13 cellular contexts compared by ENCODE assay signal in the genomic region with DNA sequence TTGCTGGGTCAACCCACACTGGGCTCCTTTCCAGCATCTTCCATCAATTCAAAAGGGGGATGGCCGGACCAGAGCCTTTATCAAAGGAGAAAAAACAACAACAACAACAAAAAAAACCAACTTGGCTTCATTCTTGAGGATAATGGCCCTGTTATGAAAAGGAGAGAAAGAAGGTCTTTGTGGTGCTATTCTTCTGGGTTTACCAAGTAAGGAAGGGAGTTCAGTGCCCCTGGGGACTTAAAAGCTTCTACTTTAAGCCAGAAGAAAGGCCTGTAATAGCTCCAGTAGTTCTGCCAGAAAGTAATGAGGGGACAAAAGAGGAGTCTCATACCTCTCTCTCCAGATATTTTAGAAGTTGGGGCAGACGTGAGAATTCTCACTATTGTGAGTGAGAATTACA.
DNase-seq lines count a peak whose midpoint lies in the region; ATAC-seq lines count a peak whose summit lies in the region.
"Had no signal": no experiment of that assay in that cellular context is flagged by ENCODE, and none has a peak within 500 bp of the region (broad histone marks: within the 10 kb centered on the region; RNA-seq: fewer than 3 reads in every experiment).

No MANE protein-coding gene starts in this region.

- no peaks in the 10 kb centered on the region for H3K36me3 ChIP-seq in BLaER1 treated with 17β-estradiol and CSF1 and Interleukin-3, amounts not matched to agents 10 nM and 100 nM
- H3K36me3 ChIP-seq: BE2C had no signal

- H3K4me2 ChIP-seq in BLaER1 treated with 17β-estradiol and CSF1 and Interleukin-3, amounts not matched to agents 10 nM and 100 nM: peak overlapping the region in 8 of 11 experiments; percentile 27 to 69 (median 47); a peak in 16 of 22 replicates

- DNase-seq in RPMI7951 (ENCODE audit: low read depth) (peak; percentile 12), globus pallidus (ENCODE audit: low spot score) (peak; percentile 9), pons (ENCODE audit: low spot score) (peak; percentile 11), NCI-H1930 (lab: John Stamatoyannopoulos, UW) (no peak), KG1 (lab: John Stamatoyannopoulos, UW) (no peak)
- DNase-seq in stimulated activated CD4-positive, alpha-beta T cell treated with anti-CD3 and anti-CD28 coated beads, Interleukin-2, amount 100 ng/mL, for 48 hours: no peak
- DNase-seq: BE2C; CD8-positive, alpha-beta memory T cell; DMS 273 treated with DMSO at 0.1 percent for 48 hours had no signal

- no peaks in the 10 kb centered on the region for H4K20me1 ChIP-seq in BLaER1 treated with 17β-estradiol and CSF1 and Interleukin-3, amounts not matched to agents 10 nM and 100 nM

- ATAC-seq in HG03342 (IDR thresholded peaks at IDR 0.05; ENCODE audit: unreplicated experiment): no peak
- ATAC-seq: HCT116, HepG2 had no signal

- no peaks in the 10 kb centered on the region for H3K27me3 ChIP-seq in BLaER1 treated with 17β-estradiol and CSF1 and Interleukin-3, amounts not matched to agents 10 nM and 100 nM
- H3K27me3 ChIP-seq: BE2C had no signal

- no peak overlapping the region for H3K27ac ChIP-seq in BLaER1 treated with 17β-estradiol and CSF1 and Interleukin-3, amounts not matched to agents 10 nM and 100 nM

- H3K4me3 ChIP-seq in BLaER1 treated with 17β-estradiol and CSF1 and Interleukin-3, amounts not matched to agents 10 nM and 100 nM: no peak overlapping the region

- no peak overlapping the region for H3K9ac ChIP-seq in BLaER1 treated with 17β-estradiol and CSF1 and Interleukin-3, amounts not matched to agents 10 nM and 100 nM

- H3K4me1 ChIP-seq in BLaER1 treated with 17β-estradiol and CSF1 and Interleukin-3, amounts not matched to agents 10 nM and 100 nM: peaks cover 0 to 18% (median 13%) of the 10 kb centered on the region in 10 experiments; a peak in 12 of 20 replicates
- H3K4me1 ChIP-seq: BE2C had no signal

- H3K9me3 ChIP-seq in BLaER1 treated with 17β-estradiol and CSF1 and Interleukin-3, amounts not matched to agents 10 nM and 100 nM (replicated peaks in 1 of 11): no peaks in the 10 kb centered on the region
- H3K9me3 ChIP-seq: BE2C had no signal

Comparison
In these comparisons a context has a peak if more than half of its experiments do, and no peak if none do; other contexts are left out.
1. DNase-seq: peak in RPMI7951 (single experiment), globus pallidus (single experiment) and pons (single experiment); none in NCI-H1930 (0 of 2), stimulated activated CD4-positive, alpha-beta T cell treated with anti-CD3 and anti-CD28 coated beads, Interleukin-2, amount 100 ng/mL, for 48 hours (0 of 2) and KG1 (single experiment).